In the genomic region with DNA sequence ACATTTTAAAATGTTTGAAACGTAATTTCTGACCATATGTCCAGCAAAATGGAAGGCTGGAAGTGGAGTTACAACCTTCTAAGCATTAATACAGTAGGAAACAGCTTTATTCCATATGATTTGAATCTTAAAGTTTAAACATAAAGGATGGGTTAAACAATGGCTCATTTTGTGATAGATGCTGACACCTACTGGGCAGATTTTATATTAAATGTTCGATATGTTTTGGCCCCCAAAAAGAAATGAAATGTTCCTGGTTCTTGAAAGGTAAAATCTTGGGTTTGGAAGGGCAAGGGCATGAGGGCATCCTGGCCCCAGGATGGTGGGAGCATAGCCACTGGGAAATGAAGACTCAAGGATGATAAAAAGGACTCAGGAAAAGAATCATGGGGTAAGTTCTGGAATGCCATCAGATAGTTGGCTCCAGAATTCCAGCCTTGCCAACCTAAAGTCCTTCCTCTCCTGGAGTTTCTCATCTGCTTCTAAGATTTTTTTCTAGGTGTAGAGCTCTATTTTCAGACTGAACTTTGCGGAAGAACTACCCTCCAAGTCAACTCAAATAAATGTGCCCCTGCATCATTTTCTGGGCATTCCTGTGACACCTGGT, we compare ENCODE assay signal across 9 cellular contexts. TPM values are rescaled to one million over a fixed set of nuclear protein-coding genes. Genes with fewer than 3 reads are reported as not detected.
DNase-seq lines count a peak whose midpoint lies in the region; ATAC-seq, FAIRE-seq and TF ChIP-seq lines count a peak whose summit lies in the region.
"Had no signal": no experiment of that assay in that cellular context is flagged by ENCODE, and none has a peak within 500 bp of the region (broad histone marks: within the 10 kb centered on the region; RNA-seq: fewer than 3 reads in every experiment).

No MANE protein-coding gene starts in this region.

- peak; percentile 75 for FAIRE-seq in islet of Langerhans (lab: Jason Lieb, UNC)

- H3K27me3 Mint-ChIP-seq in CD14-positive monocyte (ENCODE audit: low read depth in 3 of 3), result peaks cover 0 to 5% (median 0%) of the 10 kb centered on the region in 3 donors

- H3K27ac ChIP-seq in HEK293 (ENCODE audit: extremely low read depth, low read depth, low read length), result no peak overlapping the region

- no peak overlapping the region for H3K4me3 Mint-ChIP-seq in CD14-positive monocyte
- H3K4me3 Mint-ChIP-seq: activated CD4-positive, alpha-beta T cell treated with anti-CD3 and anti-CD28 coated beads, Interleukin-2, amount 10 ng/mL, durations not matched to agents 7 days and 5 days had no signal

- no peak for DNase-seq in CD14-positive monocyte (ENCODE audit: low spot score)
- peak; percentile 21 for DNase-seq in SW480 (ENCODE audit: low spot score)
- no peak for DNase-seq in COR-L47 (lab: John Stamatoyannopoulos, UW)
- DNase-seq in MG63, result no peak
- no peak for DNase-seq in left colon
- DNase-seq: activated CD4-positive, alpha-beta T cell treated with anti-CD3 and anti-CD28 coated beads, Interleukin-2, amount 10 ng/mL, durations not matched to agents 7 days and 5 days had no signal

- H3K27me3 ChIP-seq in MG63, result no peaks in the 10 kb centered on the region

- H3K27ac Mint-ChIP-seq in CD14-positive monocyte, result no peak overlapping the region
- H3K27ac Mint-ChIP-seq: activated CD4-positive, alpha-beta T cell treated with anti-CD3 and anti-CD28 coated beads, Interleukin-2, amount 10 ng/mL, durations not matched to agents 7 days and 5 days had no signal

- H3K4me3 ChIP-seq in HEK293 (ENCODE audit: low read depth, low read length) (no peak overlapping the region), MG63 (no peak overlapping the region)

- no peaks in the 10 kb centered on the region for H3K4me1 Mint-ChIP-seq in CD14-positive monocyte
- H3K4me1 Mint-ChIP-seq: activated CD4-positive, alpha-beta T cell treated with anti-CD3 and anti-CD28 coated beads, Interleukin-2, amount 10 ng/mL, durations not matched to agents 7 days and 5 days had no signal

- peaks cover 0 to 3% (median 0%) of the 10 kb centered on the region in 7 donors for H3K9me3 Mint-ChIP-seq in CD14-positive monocyte
- H3K9me3 Mint-ChIP-seq: activated CD4-positive, alpha-beta T cell treated with anti-CD3 and anti-CD28 coated beads, Interleukin-2, amount 10 ng/mL, durations not matched to agents 7 days and 5 days had no signal

- ATAC-seq in HG03439 (IDR thresholded peaks at IDR 0.05; ENCODE audit: unreplicated experiment) (no peak), left colon (no peak)

- H3K36me3 ChIP-seq in HEK293 (ENCODE audit: control insufficient read depth in 2 of 2, insufficient read depth in 1 of 2, low read length in 2 of 2) (no peaks in the 10 kb centered on the region), MG63 (no peaks in the 10 kb centered on the region)

- no peaks in the 10 kb centered on the region for H3K36me3 Mint-ChIP-seq in CD14-positive monocyte

- TF ChIP-seq CTCF in CD14-positive monocyte (IDR thresholded peaks at IDR 0.05) (peak; percentile 11), HEK293 (tag by site-specific recombination; IDR thresholded peaks at IDR 0.05) (no peak)

- no peaks in the 10 kb centered on the region for H3K9me3 ChIP-seq in HEK293 (ENCODE audit: control insufficient read depth, insufficient read depth, low read depth, low read length)
- no peaks in the 10 kb centered on the region for H3K9me3 ChIP-seq in MG63

- POLR2A ChIA-PET in HEK293 (lab: Yijun Ruan, JAX), result no interaction called here

- intact Hi-C loops in CD14-positive monocyte (cut with micrococcal nuclease) (no loop called here), left colon (cut with DNase I, micrococcal nuclease) (no loop called here)

- CTCF ChIA-PET in HEK293 (lab: Yijun Ruan, JAX), result interaction anchor here (0.6 to 6.5 kb wide), 29 partner anchors 9 to 574 kb away, joined by 3 to 34 read pairs (median 4); partner anchors contain the start of gene FRA10AC1

- no peaks in the 10 kb centered on the region for H3K4me1 ChIP-seq in HEK293 (ENCODE audit: control insufficient read depth, insufficient read depth, low read length)

TF ChIP-seq in HEK293, 187 proteins besides CTCF, POLR2A, EP300 and RAD21:
- TF ChIP-seq PRDM10 (tag by site-specific recombination; IDR thresholded peaks at IDR 0.05), result peak; percentile 23; the same call in 1 of the 2 replicates
- TF ChIP-seq ZSCAN18 (tag by site-specific recombination; IDR thresholded peaks at IDR 0.05), result no peak
- TF ChIP-seq HOXA7 (CRISPR knock-in tag; IDR thresholded peaks at IDR 0.05; ENCODE audit: borderline replicate concordance), result no peak
- TF ChIP-seq ZNF629 (tag by site-specific recombination; IDR thresholded peaks at IDR 0.05), result no peak
- TF ChIP-seq ZNF654 (tag by site-specific recombination; IDR thresholded peaks at IDR 0.05; ENCODE audit: low read depth), result peak; percentile 87

RNA-seq across cellular contexts. Expression of gene SLC35G1, which starts 34.6 kb away (rescaled TPM):
- polyA plus RNA-seq in CD14-positive monocyte, result under 1 TPM; 0.52 to 0.94 TPM
- total RNA-seq in MG63 (2014; rRNA removed; shearing (Covaris generic); ENCODE audit: low replicate concordance), result 1.6 and 4.6 TPM in 2 replicates
- 10 to 100 TPM; 18.8 TPM for total RNA-seq in left colon
